Comparison of ENCODE assay signal across 15 cellular contexts in genomic region chr1:114750780-114751179, GRCh38. TPM values are rescaled to one million over a fixed set of nuclear protein-coding genes. Genes with fewer than 3 reads are reported as not detected.
A peak's percentile ranks its signal among the peaks of the same experiment; 100 is the strongest.
DNase-seq lines count a peak whose midpoint lies in the region; ATAC-seq and TF ChIP-seq lines count a peak whose summit lies in the region.
"Had no signal": no experiment of that assay in that cellular context is flagged by ENCODE, and none has a peak within 500 bp of the region (broad histone marks: within the 10 kb centered on the region; RNA-seq: fewer than 3 reads in every experiment).

No MANE protein-coding gene starts in this region.

- H3K27ac Mint-ChIP-seq in effector memory CD8-positive, alpha-beta T cell: peak overlapping the region; percentile 23 to 30

- peaks cover 0 to 12% of the 10 kb centered on the region in 2 donors for H3K36me3 ChIP-seq in gastrocnemius medialis
- peaks cover 44% of the 10 kb centered on the region for H3K36me3 ChIP-seq in upper lobe of right lung

- peaks cover 94% of the 10 kb centered on the region for H3K4me1 Mint-ChIP-seq in activated T-cell treated with anti-CD3 and anti-CD28 coated beads, Interleukin-2, amount 50 U/mL, for 4 hours (ENCODE audit: low read depth)
- H3K4me1 Mint-ChIP-seq in effector memory CD8-positive, alpha-beta T cell (ENCODE audit: low read depth in 2 of 2): peaks cover 66 to 90% of the 10 kb centered on the region in 2 donors

- H3K27me3 ChIP-seq in gastrocnemius medialis (no peaks in the 10 kb centered on the region), upper lobe of right lung (no peaks in the 10 kb centered on the region)
- H3K27me3 ChIP-seq: colonic mucosa had no signal

- DNase-seq in activated T-cell treated with anti-CD3 and anti-CD28 coated beads, Interleukin-2, amount 50 U/mL, for 4 hours: no peak
- DNase-seq in activated T-cell treated with anti-CD3 and anti-CD28 coated beads, Interleukin-2, amount 50 U/mL, for 48 hours: no peak
- DNase-seq in NCI-H2171 (lab: John Stamatoyannopoulos, UW) (peak; percentile 72), gastrocnemius medialis (peak; percentile 68 to 72), SW 1271 (lab: John Stamatoyannopoulos, UW) (no peak), upper lobe of right lung (no peak), dedifferentiated amniotic fluid mesenchymal stem cell (ENCODE audit: extremely low spot score) (no peak)
- DNase-seq in effector memory CD8-positive, alpha-beta T cell: no peak
- DNase-seq: activated CD4-positive, alpha-beta T cell treated with anti-CD3 and anti-CD28 coated beads for 1 hour; activated naive CD4-positive, alpha-beta T cell; colonic mucosa; EL; KG1; stimulated activated CD8-positive, alpha-beta memory T cell treated with anti-CD3 and anti-CD28 coated beads, Interleukin-4, amount 100 ng/mL, for 48 hours had no signal

- H3K9me3 ChIP-seq in gastrocnemius medialis (no peaks in the 10 kb centered on the region), upper lobe of right lung (no peaks in the 10 kb centered on the region)
- H3K9me3 ChIP-seq: colonic mucosa had no signal

- no peaks in the 10 kb centered on the region for H3K9me3 Mint-ChIP-seq in activated T-cell treated with anti-CD3 and anti-CD28 coated beads, Interleukin-2, amount 50 U/mL, for 4 hours
- H3K9me3 Mint-ChIP-seq in effector memory CD8-positive, alpha-beta T cell: no peaks in the 10 kb centered on the region

- intact Hi-C loops in gastrocnemius medialis (cut with DNase I; ENCODE audit: low total_unique reads): loop anchor here (10.0 kb wide), 2 partner anchors 966 to 1796 kb away; partner anchors contain the start of gene SLC16A1
- intact Hi-C loops in upper lobe of right lung (cut with DNase I): no loop called here

- in situ Hi-C loops in gastrocnemius medialis (cut with MboI; ENCODE audit: low sequenced_read_pairs in 4 of 4): loop anchor here in 3 of 4 donors (5.0 to 25.0 kb wide), 3 partner anchors 73 to 166 kb away; partner anchors contain the start of gene BCAS2 (in 3 of the 3)

- H3K4me1 ChIP-seq in gastrocnemius medialis (peaks cover 95 to 96% of the 10 kb centered on the region in 2 donors), upper lobe of right lung (peaks cover 77% of the 10 kb centered on the region)

- peak overlapping the region; percentile 2 to 11 (median 8) for H3K4me3 ChIP-seq in gastrocnemius medialis
- H3K4me3 ChIP-seq in upper lobe of right lung: no peak overlapping the region
- H3K4me3 ChIP-seq: colonic mucosa had no signal

- H3K36me3 Mint-ChIP-seq in activated T-cell treated with anti-CD3 and anti-CD28 coated beads, Interleukin-2, amount 50 U/mL, for 4 hours (ENCODE audit: insufficient read depth): peaks cover 42% of the 10 kb centered on the region
- H3K36me3 Mint-ChIP-seq in effector memory CD8-positive, alpha-beta T cell (ENCODE audit: insufficient read depth): peaks cover 66% of the 10 kb centered on the region

- peak overlapping the region; percentile 59 for H3K4me3 Mint-ChIP-seq in activated T-cell treated with anti-CD3 and anti-CD28 coated beads, Interleukin-2, amount 50 U/mL, for 4 hours
- peak overlapping the region in 1 of 2 donors; percentile 99 for H3K4me3 Mint-ChIP-seq in effector memory CD8-positive, alpha-beta T cell

- H3K27ac ChIP-seq in gastrocnemius medialis (peak overlapping the region; percentile 97 to 100 (median 98)), upper lobe of right lung (no peak overlapping the region)
- H3K27ac ChIP-seq: colonic mucosa had no signal

- ATAC-seq in activated T-cell treated with anti-CD3 and anti-CD28 coated beads, Interleukin-2, amount 50 U/mL, for 4 hours: no peak
- no peak for ATAC-seq in effector memory CD8-positive, alpha-beta T cell (replicated peaks)
- peak; percentile 90 to 92 for ATAC-seq in gastrocnemius medialis
- no peak for ATAC-seq in upper lobe of right lung

- no peaks in the 10 kb centered on the region for H3K27me3 Mint-ChIP-seq in activated T-cell treated with anti-CD3 and anti-CD28 coated beads, Interleukin-2, amount 50 U/mL, for 4 hours (ENCODE audit: low read depth)
- H3K27me3 Mint-ChIP-seq in effector memory CD8-positive, alpha-beta T cell: no peaks in the 10 kb centered on the region

- TF ChIP-seq CTCF in gastrocnemius medialis (IDR thresholded peaks at IDR 0.05 in 4 of 5, conservative IDR thresholded peaks at IDR 0.05 in 1 of 5) (no peak), upper lobe of right lung (IDR thresholded peaks at IDR 0.05) (no peak)

- TF ChIP-seq POLR2A in gastrocnemius medialis (IDR thresholded peaks at IDR 0.05): peak in 1 of 2 donors; percentile 55

RNA-seq across cellular contexts. Expression of gene CSDE1, which starts 7.0 kb away (rescaled TPM):
- total RNA-seq in activated T-cell treated with anti-CD3 and anti-CD28 coated beads, Interleukin-2, amount 50 U/mL, for 4 hours: 100 to 1,000 TPM; 460 to 486 (median 469) TPM
- 1,000 to 10,000 TPM; 2,331 to 4,024 (median 3,697) TPM for total RNA-seq in gastrocnemius medialis
- 551 TPM for total RNA-seq in upper lobe of right lung

RNA-seq across cellular contexts. Expression of gene SIKE1, which starts 29.7 kb away (rescaled TPM):
- 10 to 100 TPM; 69.2 to 84.7 (median 77.5) TPM for total RNA-seq in activated T-cell treated with anti-CD3 and anti-CD28 coated beads, Interleukin-2, amount 50 U/mL, for 4 hours
- total RNA-seq in gastrocnemius medialis (10 to 100 TPM; 25.7 to 37.8 (median 36.3) TPM), upper lobe of right lung (31.2 TPM)

RNA-seq across cellular contexts. Expression of gene NRAS, which starts 34.2 kb away (rescaled TPM):
- 10 to 100 TPM; 64.5 to 70.3 (median 67.6) TPM for total RNA-seq in activated T-cell treated with anti-CD3 and anti-CD28 coated beads, Interleukin-2, amount 50 U/mL, for 4 hours
- 10 to 100 TPM in 1 of 4 donors, 1 to 10 TPM in 3; 3.9 to 10.8 (median 6.6) TPM for total RNA-seq in gastrocnemius medialis
- 26.5 TPM for total RNA-seq in upper lobe of right lung

RNA-seq across cellular contexts. Expression of gene AMPD1, which starts 55.4 kb away (rescaled TPM):
- total RNA-seq in activated T-cell treated with anti-CD3 and anti-CD28 coated beads, Interleukin-2, amount 50 U/mL, for 4 hours: not detected
- total RNA-seq in gastrocnemius medialis (10 to 100 TPM; 43.5 to 93.4 (median 68.1) TPM), upper lobe of right lung (not detected)
- total RNA-seq: SK-MEL-5 had no signal

Comparison
In these comparisons a context has a peak if more than half of its experiments do, and no peak if none do; other contexts are left out.
1. ATAC-seq: peak in gastrocnemius medialis (2 of 2); none in activated T-cell treated with anti-CD3 and anti-CD28 coated beads, Interleukin-2, amount 50 U/mL, for 4 hours (0 of 2), effector memory CD8-positive, alpha-beta T cell (single experiment) and upper lobe of right lung (single experiment).
2. DNase-seq: peak in NCI-H2171 (single experiment) and gastrocnemius medialis (2 of 2); none in activated T-cell treated with anti-CD3 and anti-CD28 coated beads, Interleukin-2, amount 50 U/mL, for 4 hours (single experiment), activated T-cell treated with anti-CD3 and anti-CD28 coated beads, Interleukin-2, amount 50 U/mL, for 48 hours (0 of 2), effector memory CD8-positive, alpha-beta T cell (0 of 3), SW 1271 (0 of 2), upper lobe of right lung (single experiment) and dedifferentiated amniotic fluid mesenchymal stem cell (single experiment).